ENCODE assay signal across 9 cellular contexts in the genomic region with DNA sequence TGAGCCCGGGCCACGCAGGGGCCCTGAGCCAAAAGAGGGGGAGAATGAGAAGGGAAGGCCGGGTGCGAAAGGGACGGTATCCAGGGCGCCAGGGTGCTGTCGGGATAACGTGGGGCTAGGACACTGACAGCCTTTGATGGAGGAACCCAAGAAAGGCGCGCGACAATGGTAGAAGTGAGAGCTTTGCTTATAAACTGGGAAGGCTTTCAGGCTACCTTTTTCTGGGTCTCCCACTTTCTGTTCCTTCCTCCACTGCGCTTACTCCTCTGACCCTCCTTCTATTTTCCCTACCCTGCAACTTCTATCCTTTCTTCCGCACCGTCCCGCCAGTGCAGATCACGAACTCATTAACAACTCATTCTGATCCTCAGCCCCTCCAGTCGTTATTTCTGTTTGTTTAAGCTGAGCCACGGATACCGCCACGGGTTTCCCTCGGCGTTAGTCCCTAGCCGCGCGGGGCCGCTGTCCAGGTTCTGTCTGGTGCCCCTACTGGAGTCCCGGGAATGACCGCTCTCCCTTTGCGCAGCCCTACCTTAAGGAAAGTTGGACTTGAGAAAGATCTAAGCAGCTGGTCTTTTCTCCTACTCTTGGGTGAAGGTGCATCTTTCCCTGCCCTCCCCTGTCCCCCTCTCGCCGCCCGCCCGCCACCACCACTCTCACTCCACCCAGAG. TPM values are rescaled to one million over a fixed set of nuclear protein-coding genes. Genes with fewer than 3 reads are reported as not detected.
A peak's percentile ranks its signal among the peaks of the same experiment; 100 is the strongest.
DNase-seq lines count a peak whose midpoint lies in the region; ATAC-seq and TF ChIP-seq lines count a peak whose summit lies in the region.
"Had no signal": no experiment of that assay in that cellular context is flagged by ENCODE, and none has a peak within 500 bp of the region (broad histone marks: within the 10 kb centered on the region; RNA-seq: fewer than 3 reads in every experiment).

No MANE protein-coding gene starts in this region.

- no peaks in the 10 kb centered on the region for H3K4me1 ChIP-seq in HAP-1

- H3K4me3 ChIP-seq in HFF-Myc (replicated peaks; ENCODE audit: low read depth, low read length) (peak overlapping the region; percentile 51), HAP-1 (no peak overlapping the region)

- H3K4me1 Mint-ChIP-seq in stimulated activated naive B cell treated with anti-CD40 and anti-IgM and Interleukin-4, amounts not matched to agents 10 μg/mL and 1 μg/mL and 100 μg/mL, for 72 hours: peaks cover 2 to 13% of the 10 kb centered on the region in 2 donors
- peaks cover 15% of the 10 kb centered on the region for H3K4me1 Mint-ChIP-seq in stimulated activated effector memory CD8-positive, alpha-beta T cell treated with anti-CD3 and anti-CD28 coated beads, Interleukin-12 subunit alpha, Interleukin-12 subunit beta, amount 100 ng/mL, for 72 hours

- DNase-seq in HFF-Myc (ENCODE audit: extremely low read depth, low read depth): no peak
- DNase-seq in dermis blood vessel endothelial cell: peak; percentile 82
- peak; percentile 76 for DNase-seq in left kidney (ENCODE audit: low read depth, low spot score)
- no peak for DNase-seq in stimulated activated naive B cell treated with anti-CD40 and anti-IgM and Interleukin-4, amounts not matched to agents 10 μg/mL and 1 μg/mL and 100 μg/mL, for 72 hours
- DNase-seq in HAP-1 (ENCODE audit: low spot score in 2 of 2): no peak
- DNase-seq in stimulated activated effector memory CD8-positive, alpha-beta T cell treated with anti-CD3 and anti-CD28 coated beads, Interleukin-12 subunit alpha, Interleukin-12 subunit beta, amount 100 ng/mL, for 72 hours (ENCODE audit: low spot score in 2 of 2): no peak
- no peak for DNase-seq in A172 (ENCODE audit: low spot score)
- DNase-seq: NCI-H69 had no signal

- peaks cover 1 to 5% of the 10 kb centered on the region in 2 donors for H3K36me3 Mint-ChIP-seq in stimulated activated naive B cell treated with anti-CD40 and anti-IgM and Interleukin-4, amounts not matched to agents 10 μg/mL and 1 μg/mL and 100 μg/mL, for 72 hours
- H3K36me3 Mint-ChIP-seq in stimulated activated effector memory CD8-positive, alpha-beta T cell treated with anti-CD3 and anti-CD28 coated beads, Interleukin-12 subunit alpha, Interleukin-12 subunit beta, amount 100 ng/mL, for 72 hours: peaks cover 5% of the 10 kb centered on the region

- no peaks in the 10 kb centered on the region for H3K36me3 ChIP-seq in HAP-1 (replicated peaks)

- no peaks in the 10 kb centered on the region for H3K27me3 ChIP-seq in HAP-1 (ENCODE audit: low read depth)

- no peaks in the 10 kb centered on the region for H3K9me3 ChIP-seq in HAP-1

- TF ChIP-seq CTCF in HFF-Myc (IDR thresholded peaks at IDR 0.05; ENCODE audit: low read depth, low read length, missing control alignments): peak; percentile 38

- no peak for ATAC-seq in stimulated activated naive B cell treated with anti-CD40 and anti-IgM and Interleukin-4, amounts not matched to agents 10 μg/mL and 1 μg/mL and 100 μg/mL, for 72 hours (replicated peaks)
- ATAC-seq in GM18868 (IDR thresholded peaks at IDR 0.05; ENCODE audit: unreplicated experiment): no peak
- no peak for ATAC-seq in stimulated activated effector memory CD8-positive, alpha-beta T cell treated with anti-CD3 and anti-CD28 coated beads, Interleukin-12 subunit alpha, Interleukin-12 subunit beta, amount 100 ng/mL, for 72 hours

- H3K4me3 Mint-ChIP-seq in stimulated activated naive B cell treated with anti-CD40 and anti-IgM and Interleukin-4, amounts not matched to agents 10 μg/mL and 1 μg/mL and 100 μg/mL, for 72 hours: no peak overlapping the region
- H3K4me3 Mint-ChIP-seq in stimulated activated effector memory CD8-positive, alpha-beta T cell treated with anti-CD3 and anti-CD28 coated beads, Interleukin-12 subunit alpha, Interleukin-12 subunit beta, amount 100 ng/mL, for 72 hours: no peak overlapping the region

- in situ Hi-C loops in HAP-1 (cut with MboI; ENCODE audit: low sequenced_read_pairs): no loop called here

- peaks cover 4% of the 10 kb centered on the region in 2 donors for H3K9me3 Mint-ChIP-seq in stimulated activated naive B cell treated with anti-CD40 and anti-IgM and Interleukin-4, amounts not matched to agents 10 μg/mL and 1 μg/mL and 100 μg/mL, for 72 hours
- H3K9me3 Mint-ChIP-seq in stimulated activated effector memory CD8-positive, alpha-beta T cell treated with anti-CD3 and anti-CD28 coated beads, Interleukin-12 subunit alpha, Interleukin-12 subunit beta, amount 100 ng/mL, for 72 hours: peaks cover 7% of the 10 kb centered on the region

- H3K27me3 Mint-ChIP-seq in stimulated activated naive B cell treated with anti-CD40 and anti-IgM and Interleukin-4, amounts not matched to agents 10 μg/mL and 1 μg/mL and 100 μg/mL, for 72 hours: peaks cover 48 to 65% of the 10 kb centered on the region in 2 donors

- peak overlapping the region; percentile 67 for H3K27ac Mint-ChIP-seq in stimulated activated naive B cell treated with anti-CD40 and anti-IgM and Interleukin-4, amounts not matched to agents 10 μg/mL and 1 μg/mL and 100 μg/mL, for 72 hours
- H3K27ac Mint-ChIP-seq in stimulated activated effector memory CD8-positive, alpha-beta T cell treated with anti-CD3 and anti-CD28 coated beads, Interleukin-12 subunit alpha, Interleukin-12 subunit beta, amount 100 ng/mL, for 72 hours: no peak overlapping the region

RNA-seq across cellular contexts. Expression of gene SSTR1, which starts 3.0 kb away (rescaled TPM):
- total RNA-seq in dermis blood vessel endothelial cell: 0.17 and 0.33 TPM in 2 replicates
- total RNA-seq in A172 (2014; rRNA removed; shearing (Covaris generic)): not detected in 2 replicates

RNA-seq across cellular contexts. Expression of gene CLEC14A, which starts 45.2 kb away (rescaled TPM):
- 303 and 344 TPM in 2 replicates for total RNA-seq in dermis blood vessel endothelial cell
- not detected in 2 replicates for total RNA-seq in A172 (2014; rRNA removed; shearing (Covaris generic))

Comparison
In these comparisons a context has a peak if more than half of its experiments do, and no peak if none do; other contexts are left out.
1. DNase-seq: peak in dermis blood vessel endothelial cell (single experiment) and left kidney (single experiment); none in HFF-Myc (single experiment), stimulated activated naive B cell treated with anti-CD40 and anti-IgM and Interleukin-4, amounts not matched to agents 10 μg/mL and 1 μg/mL and 100 μg/mL, for 72 hours (single experiment), HAP-1 (0 of 2), stimulated activated effector memory CD8-positive, alpha-beta T cell treated with anti-CD3 and anti-CD28 coated beads, Interleukin-12 subunit alpha, Interleukin-12 subunit beta, amount 100 ng/mL, for 72 hours (0 of 2) and A172 (single experiment).
2. RNA of gene CLEC14A, which starts 45.2 kb away (total RNA-seq): 303 to 344 TPM in dermis blood vessel endothelial cell; not detected in A172; every median in the first group is over 100 times any median in the second.